ENCODE assay signal across 9 cellular contexts in the genomic region with DNA sequence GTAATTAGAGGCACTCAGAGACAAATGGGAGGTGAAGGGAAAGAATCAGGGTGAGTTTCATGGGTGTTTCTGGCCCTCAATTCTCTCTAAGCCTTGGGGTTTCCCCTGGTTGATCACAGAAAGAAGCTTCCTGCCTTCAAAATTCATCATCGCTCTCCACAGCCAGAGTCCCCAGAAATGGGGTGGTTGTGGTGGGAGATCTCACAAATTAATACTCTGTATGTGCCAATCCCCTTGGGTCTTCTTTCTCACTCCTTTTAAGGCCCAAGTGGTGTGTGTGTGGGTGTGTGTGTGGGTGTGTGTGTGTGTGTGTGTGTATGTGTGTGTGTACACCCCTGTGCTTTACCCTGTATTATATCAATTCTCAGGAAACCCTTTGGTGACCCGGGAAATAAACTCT. TPM values are rescaled to one million over a fixed set of nuclear protein-coding genes. Genes with fewer than 3 reads are reported as not detected.
DNase-seq lines count a peak whose midpoint lies in the region; ATAC-seq and TF ChIP-seq lines count a peak whose summit lies in the region.
"Had no signal": no experiment of that assay in that cellular context is flagged by ENCODE, and none has a peak within 500 bp of the region (broad histone marks: within the 10 kb centered on the region; RNA-seq: fewer than 3 reads in every experiment).

No MANE protein-coding gene starts in this region.

- CTCF ChIA-PET in T-cell (lab: Charles Lee): interaction anchor here in 1 of 2 donors (0.6 to 2.9 kb wide), 2 partner anchors 33 to 446 kb away, joined by 3 to 19 read pairs; partner anchors contain the start of gene PSMC4

- H3K4me3 Mint-ChIP-seq in T-cell (peak overlapping the region in 2 of 3 donors; percentile 2 to 49), naive B cell (peak overlapping the region; percentile 16 to 85 (median 64)), mesothelial cell of epicardium (no peak overlapping the region)

- TF ChIP-seq CTCF in stomach (IDR thresholded peaks at IDR 0.05) (no peak), mesothelial cell of epicardium (IDR thresholded peaks at IDR 0.05; ENCODE audit: unreplicated experiment) (no peak), adrenal gland (IDR thresholded peaks at IDR 0.05) (no peak)

- H3K9me3 ChIP-seq in stomach: peaks cover 0 to 5% (median 2%) of the 10 kb centered on the region in 4 donors
- H3K9me3 ChIP-seq in adrenal gland (replicated peaks in 1 of 3): peaks cover 0 to 8% (median 0%) of the 10 kb centered on the region in 3 donors
- H3K9me3 ChIP-seq: thyroid gland had no signal

- POLR2A ChIA-PET in T-cell (lab: Charles Lee): no interaction called here

- DNase-seq in T-cell (peak in 21 of 34 experiments; percentile 11 to 47 (median 28)), naive B cell (peak; percentile 23), stomach (no peak), mesothelial cell of epicardium (ENCODE audit: low spot score in 2 of 2, unreplicated experiment in 2 of 2) (no peak), adrenal gland (no peak)
- DNase-seq in activated T-cell treated with anti-CD3 and anti-CD28 coated beads, Interleukin-2, amount 50 U/mL, for 48 hours: peak; percentile 48 to 66
- DNase-seq: NCI-H526, thyroid gland had no signal

- H3K4me1 Mint-ChIP-seq in T-cell (peaks cover 71 to 79% (median 78%) of the 10 kb centered on the region in 3 donors), naive B cell (peaks cover 57 to 77% (median 70%) of the 10 kb centered on the region in 3 donors), mesothelial cell of epicardium (peaks cover 17% of the 10 kb centered on the region)

- H3K4me1 ChIP-seq in stomach (peaks cover 8 to 49% (median 29%) of the 10 kb centered on the region in 4 donors), adrenal gland (replicated peaks in 1 of 2) (no peaks in the 10 kb centered on the region)
- H3K4me1 ChIP-seq: thyroid gland had no signal

- H3K27ac ChIP-seq in stomach: peak overlapping the region; percentile 24 to 79 (median 69)
- peak overlapping the region in 1 of 5 donors; percentile 30 for H3K27ac ChIP-seq in adrenal gland
- H3K27ac ChIP-seq: thyroid gland had no signal

- H3K9me3 Mint-ChIP-seq in T-cell: peaks cover 4 to 12% (median 9%) of the 10 kb centered on the region in 3 donors
- peaks cover 4 to 14% (median 9%) of the 10 kb centered on the region in 7 donors for H3K9me3 Mint-ChIP-seq in naive B cell
- H3K9me3 Mint-ChIP-seq in mesothelial cell of epicardium: peaks cover 19% of the 10 kb centered on the region

- peak; percentile 52 to 62 (median 57) for ATAC-seq in T-cell (replicated peaks in 1 of 4)
- ATAC-seq in naive B cell (ENCODE audit: low read depth in 2 of 2): peak; percentile 17 to 21
- no peak for ATAC-seq in GM18868 (IDR thresholded peaks at IDR 0.05; ENCODE audit: unreplicated experiment)

- 41 to 53% (median 48%) methylated on average over 2 of the region's 2 CpGs for WGBS in stomach, 5 donors
- 31 to 80% (median 49%) methylated on average over 1 to 2 of the region's 2 CpGs for WGBS in adrenal gland, 4 donors

- H3K4me3 ChIP-seq in stomach (no peak overlapping the region), adrenal gland (no peak overlapping the region)
- H3K4me3 ChIP-seq: thyroid gland had no signal

- TF ChIP-seq POLR2A in stomach (IDR thresholded peaks at IDR 0.05): no peak
- no peak for TF ChIP-seq POLR2A in adrenal gland (IDR thresholded peaks at IDR 0.05)

- intact Hi-C loops in stomach (cut with DNase I; ENCODE audit: low total_unique reads): no loop called here
- intact Hi-C loops in adrenal gland (cut with DNase I): no loop called here

- H3K27ac Mint-ChIP-seq in T-cell (peak overlapping the region; percentile 79 to 90), naive B cell (peak overlapping the region in 5 of 6 donors; percentile 14 to 93 (median 83)), mesothelial cell of epicardium (no peak overlapping the region)

- H3K27me3 ChIP-seq in stomach (peaks cover 0 to 31% (median 0%) of the 10 kb centered on the region in 3 donors), adrenal gland (no peaks in the 10 kb centered on the region)
- H3K27me3 ChIP-seq: thyroid gland had no signal

- peaks cover 3% of the 10 kb centered on the region for H3K36me3 Mint-ChIP-seq in T-cell
- H3K36me3 Mint-ChIP-seq in naive B cell: peaks cover 0 to 8% of the 10 kb centered on the region in 2 donors
- H3K36me3 Mint-ChIP-seq in mesothelial cell of epicardium: peaks cover 4% of the 10 kb centered on the region

- no peaks in the 10 kb centered on the region for H3K27me3 Mint-ChIP-seq in T-cell
- H3K27me3 Mint-ChIP-seq in naive B cell: peaks cover 0 to 4% (median 0%) of the 10 kb centered on the region in 3 donors
- no peaks in the 10 kb centered on the region for H3K27me3 Mint-ChIP-seq in mesothelial cell of epicardium (ENCODE audit: low read depth)

- TF ChIP-seq EP300 in stomach (IDR thresholded peaks at IDR 0.05): no peak

- H3K36me3 ChIP-seq in stomach (no peaks in the 10 kb centered on the region), adrenal gland (replicated peaks in 1 of 2) (no peaks in the 10 kb centered on the region)
- H3K36me3 ChIP-seq: thyroid gland had no signal

RNA-seq across cellular contexts. Expression of gene FCGBP, which starts 2.7 kb away (rescaled TPM):
- total RNA-seq in T-cell (10 to 100 TPM; 12.6 to 88.0 (median 43.3) TPM), stomach (1,000 to 10,000 TPM in 1 of 5 donors, 100 to 1,000 TPM in 3, 10 to 100 TPM in 1; 90.2 to 7,510 (median 472) TPM), mesothelial cell of epicardium (1.7 to 2.5 TPM (median 2.3 TPM) in 3 replicates), adrenal gland (100 to 1,000 TPM in 5 of 8 donors, 10 to 100 TPM in 3; 53.2 to 785 (median 211) TPM)
- polyA plus RNA-seq in naive B cell (ENCODE audit: low read depth in 6 of 6) (1 to 10 TPM in 1 of 6 donors, under 1 TPM in 5; 0.15 to 1.7 (median 0.76) TPM), stomach (10 to 100 TPM in 1 of 3 donors, 1 to 10 TPM in 2; 6.5 to 11.9 (median 8.4) TPM), adrenal gland (1 to 10 TPM; 3.8 to 7.2 (median 4.4) TPM)

RNA-seq across cellular contexts. Expression of gene PSMC4, which starts 33.9 kb away (rescaled TPM):
- total RNA-seq in T-cell (10 to 100 TPM; 58.5 to 80.0 (median 59.6) TPM), stomach (10 to 100 TPM in 4 of 5 donors, 1 to 10 TPM in 1; 3.8 to 79.7 (median 69.4) TPM), mesothelial cell of epicardium (81.3 to 85.8 TPM (median 83.2 TPM) in 3 replicates), adrenal gland (100 to 1,000 TPM in 5 of 8 donors, 10 to 100 TPM in 3; 56.3 to 168 (median 104) TPM)
- polyA plus RNA-seq in naive B cell (ENCODE audit: low read depth in 6 of 6) (10 to 100 TPM; 78.2 to 94.5 (median 89.9) TPM), stomach (10 to 100 TPM; 58.0 to 75.6 (median 62.3) TPM), adrenal gland (100 to 1,000 TPM in 2 of 3 donors, 10 to 100 TPM in 1; 94.7 to 178 (median 119) TPM)

RNA-seq across cellular contexts. Expression of gene ZNF546, which starts 59.8 kb away (rescaled TPM):
- total RNA-seq in T-cell (10 to 100 TPM in 3 of 5 donors, 1 to 10 TPM in 2; 5.9 to 18.0 (median 12.9) TPM), stomach (1 to 10 TPM in 4 of 5 donors, under 1 TPM in 1; 0.29 to 9.3 (median 3.3) TPM), mesothelial cell of epicardium (6.8 to 9.8 TPM (median 8.7 TPM) in 3 replicates), adrenal gland (10 to 100 TPM in 2 of 8 donors, 1 to 10 TPM in 6; 5.3 to 15.0 (median 8.0) TPM)
- polyA plus RNA-seq in naive B cell (ENCODE audit: low read depth in 6 of 6) (1 to 10 TPM in 5 of 6 donors, not detected in 1; 4.1 to 8.5 (median 7.3) TPM), stomach (1 to 10 TPM in 1 of 3 donors, under 1 TPM in 2; 0.68 to 1.6 (median 0.76) TPM), adrenal gland (1 to 10 TPM; 4.0 to 5.1 (median 4.4) TPM)

Comparison
In these comparisons a context has a peak if more than half of its experiments do, and no peak if none do; other contexts are left out.
1. DNase-seq: peak in T-cell (21 of 34), activated T-cell treated with anti-CD3 and anti-CD28 coated beads, Interleukin-2, amount 50 U/mL, for 48 hours (2 of 2) and naive B cell (single experiment); none in stomach (single experiment), mesothelial cell of epicardium (0 of 2) and adrenal gland (0 of 7).